Comparison of ENCODE assay signal across 13 cellular contexts in genomic region chr3:119359476-119359998, GRCh38.
DNase-seq lines count a peak whose midpoint lies in the region; ATAC-seq, FAIRE-seq and TF ChIP-seq lines count a peak whose summit lies in the region.
"Had no signal": no experiment of that assay in that cellular context is flagged by ENCODE, and none has a peak within 500 bp of the region (broad histone marks: within the 10 kb centered on the region; RNA-seq: fewer than 3 reads in every experiment).

No MANE protein-coding gene starts in this region.

- in situ Hi-C loops in brain microvascular endothelial cell (cut with HindIII; ENCODE audit: low pct_ligation_motif_present, low sequenced_read_pairs), result no loop called here

- no peak overlapping the region for H3T11ph ChIP-seq in H9 (ENCODE audit: low read length)

- no peak overlapping the region for H2BK12ac ChIP-seq in H9 (ENCODE audit: insufficient read length, low read depth, low read length)

- H3K4me3 ChIP-seq in mesendoderm (ENCODE audit: low read length) (no peak overlapping the region), brain microvascular endothelial cell (ENCODE audit: low read depth, low read length) (no peak overlapping the region)
- H3K4me3 ChIP-seq: transverse colon had no signal

- H3K79me1 ChIP-seq in H9 (ENCODE audit: insufficient read depth, low read depth, low read length, poor library complexity, severe bottlenecking), result no peaks in the 10 kb centered on the region
- H3K79me1 ChIP-seq in mesendoderm (ENCODE audit: low read length), result no peaks in the 10 kb centered on the region

- no peak for TF ChIP-seq POLR2A in H54 (IDR thresholded peaks at IDR 0.05; ENCODE audit: low read depth, low read length)

- H3K4ac ChIP-seq in H9 (ENCODE audit: low read depth, low read length) (no peak overlapping the region), mesendoderm (ENCODE audit: low read depth, low read length) (no peak overlapping the region)

- no peak for FAIRE-seq in H54 (lab: Jason Lieb, UNC)

- no peak overlapping the region for H2AFZ ChIP-seq in H9 (ENCODE audit: low read length)

- peak overlapping the region; percentile 35; the same call in 1 of the 2 replicates for H3K14ac ChIP-seq in H9 (ENCODE audit: insufficient read depth, low read length)

- H3K27me3 Mint-ChIP-seq in H9 (ENCODE audit: low read depth), result no peaks in the 10 kb centered on the region
- H3K27me3 Mint-ChIP-seq in IgD-negative memory B cell, result no peaks in the 10 kb centered on the region
- H3K27me3 Mint-ChIP-seq: activated CD4-positive, alpha-beta memory T cell treated with anti-CD3 and anti-CD28 coated beads, Interleukin-2, amount 10 ng/mL, durations not matched to agents 7 days and 5 days had no signal

- no peak overlapping the region for H2BK15ac ChIP-seq in H9 (ENCODE audit: low read depth, low read length)
- no peak overlapping the region for H2BK15ac ChIP-seq in mesendoderm (replicated peaks; ENCODE audit: low read depth)

- DNase-seq in H9, result no peak
- DNase-seq in mesendoderm, result no peak
- no peak for DNase-seq in brain microvascular endothelial cell
- no peak for DNase-seq in H54 (ENCODE audit: insufficient read length, low spot score)
- DNase-seq in NCI-H1105 (lab: John Stamatoyannopoulos, UW), result no peak
- no peak for DNase-seq in occipital lobe (lab: John Stamatoyannopoulos, UW)
- DNase-seq: activated CD4-positive, alpha-beta memory T cell treated with anti-CD3 and anti-CD28 coated beads, Interleukin-2, amount 10 ng/mL, durations not matched to agents 7 days and 5 days; NCI-H2029; stimulated activated CD4-positive, alpha-beta T cell treated with anti-CD3 and anti-CD28 coated beads, Interleukin-2, amount 100 ng/mL, for 48 hours; transverse colon had no signal

- no peak overlapping the region for H4K91ac ChIP-seq in H9 (ENCODE audit: insufficient read length, low read depth, low read length)

- H3K79me2 ChIP-seq in H9 (ENCODE audit: insufficient read depth, low read length) (no peaks in the 10 kb centered on the region), mesendoderm (ENCODE audit: control insufficient read depth, insufficient read depth, low read length) (no peaks in the 10 kb centered on the region)

- H4K5ac ChIP-seq in H9 (ENCODE audit: insufficient read length, low read depth, low read length) (no peak overlapping the region), mesendoderm (ENCODE audit: low read length) (no peak overlapping the region)

- no peak overlapping the region for H2BK20ac ChIP-seq in H9 (ENCODE audit: low read depth, low read length, poor library complexity, severe bottlenecking)

- TF ChIP-seq CTCF in H9 (conservative IDR thresholded peaks at IDR 0.05) (no peak), brain microvascular endothelial cell (IDR thresholded peaks at IDR 0.05; ENCODE audit: low read depth, low read length, missing control alignments) (no peak)

- H3K36me3 Mint-ChIP-seq in H9 (ENCODE audit: insufficient read depth in 1 of 3, low read depth in 3 of 3) (no peaks in the 10 kb centered on the region), IgD-negative memory B cell (no peaks in the 10 kb centered on the region)

- H4K8ac ChIP-seq in H9 (replicated peaks; ENCODE audit: insufficient read length, low read depth, low read length) (no peak overlapping the region), mesendoderm (ENCODE audit: low read depth, low read length) (no peak overlapping the region)

- no peak overlapping the region for H3K9ac ChIP-seq in H9 (ENCODE audit: extremely low read depth, insufficient read length, low read length)
- H3K9ac ChIP-seq in mesendoderm (ENCODE audit: low read length), result no peak overlapping the region

- H3K23me2 ChIP-seq in H9 (ENCODE audit: insufficient read length, low read depth, low read length, poor library complexity, severe bottlenecking), result no peaks in the 10 kb centered on the region

- peaks cover 2% of the 10 kb centered on the region in 2 experiments; a peak in 2 of 5 replicates for H3K9me3 Mint-ChIP-seq in H9
- no peaks in the 10 kb centered on the region for H3K9me3 Mint-ChIP-seq in IgD-negative memory B cell
- H3K9me3 Mint-ChIP-seq: activated CD4-positive, alpha-beta memory T cell treated with anti-CD3 and anti-CD28 coated beads, Interleukin-2, amount 10 ng/mL, durations not matched to agents 7 days and 5 days had no signal

- H2BK5ac ChIP-seq in H9 (ENCODE audit: insufficient read length, low read length), result no peak overlapping the region
- H2BK5ac ChIP-seq in mesendoderm (ENCODE audit: low read length), result no peak overlapping the region

- H3K27ac Mint-ChIP-seq in H9, result peak overlapping the region; percentile 79 to 99 (median 96)
- H3K27ac Mint-ChIP-seq in IgD-negative memory B cell, result peak overlapping the region in 2 of 3 donors; percentile 65 to 94
- H3K27ac Mint-ChIP-seq: activated CD4-positive, alpha-beta memory T cell treated with anti-CD3 and anti-CD28 coated beads, Interleukin-2, amount 10 ng/mL, durations not matched to agents 7 days and 5 days had no signal

- peak overlapping the region in 1 of 2 experiments; percentile 60; a peak in 3 of 5 replicates for H3K4me3 Mint-ChIP-seq in H9
- H3K4me3 Mint-ChIP-seq in IgD-negative memory B cell, result peak overlapping the region in 3 of 4 donors; percentile 39 to 92 (median 82)
- H3K4me3 Mint-ChIP-seq: activated CD4-positive, alpha-beta memory T cell treated with anti-CD3 and anti-CD28 coated beads, Interleukin-2, amount 10 ng/mL, durations not matched to agents 7 days and 5 days had no signal

- no peaks in the 10 kb centered on the region for H3K36me3 ChIP-seq in mesendoderm (ENCODE audit: control insufficient read depth, insufficient read depth, low read length)
- H3K36me3 ChIP-seq in brain microvascular endothelial cell (replicated peaks), result no peaks in the 10 kb centered on the region
- H3K36me3 ChIP-seq: neutrophil, transverse colon had no signal

- H3K27me3 ChIP-seq in H9 (ENCODE audit: insufficient read depth, low read length) (no peaks in the 10 kb centered on the region), mesendoderm (ENCODE audit: insufficient read depth, low read length, poor library complexity) (no peaks in the 10 kb centered on the region), brain microvascular endothelial cell (replicated peaks) (no peaks in the 10 kb centered on the region)
- H3K27me3 ChIP-seq: neutrophil, transverse colon had no signal

- no peaks in the 10 kb centered on the region for H3K9me3 ChIP-seq in H9 (ENCODE audit: control insufficient read depth, low read depth, low read length)
- H3K9me3 ChIP-seq: neutrophil, transverse colon had no signal

- no peak overlapping the region for H3K56ac ChIP-seq in H9 (ENCODE audit: insufficient read length, low read depth, low read length)
- H3K56ac ChIP-seq in mesendoderm (ENCODE audit: low read length), result peak overlapping the region; percentile 71

- H4K20me1 ChIP-seq in H9 (ENCODE audit: control insufficient read depth, insufficient read depth, insufficient read length), result no peaks in the 10 kb centered on the region

- no peak overlapping the region for H2BK120ac ChIP-seq in H9 (ENCODE audit: low read depth, low read length, poor library complexity, severe bottlenecking)
- H2BK120ac ChIP-seq in mesendoderm (ENCODE audit: low read depth, low read length), result no peak overlapping the region

- ATAC-seq in GM18861 (IDR thresholded peaks at IDR 0.05; ENCODE audit: unreplicated experiment), result peak; percentile 65

- WGBS in H9 (ENCODE audit: extremely low coverage, insufficient read length, low lambda C conversion rate), result no CpG with 5 or more reads among the region's 6 CpGs
- WGBS in mesendoderm (ENCODE audit: extremely low coverage, insufficient coverage, low lambda C conversion rate), result no CpG with 5 or more reads among the region's 6 CpGs

- H3K4me2 ChIP-seq in H9 (ENCODE audit: insufficient read depth, insufficient read length, low read length) (peak overlapping the region; percentile 26), mesendoderm (ENCODE audit: low read length) (no peak overlapping the region)

- H3K18ac ChIP-seq in H9 (ENCODE audit: insufficient read length, low read depth, low read length), result no peak overlapping the region
- peak overlapping the region; percentile 77 for H3K18ac ChIP-seq in mesendoderm (ENCODE audit: low read length)

- H3K27ac ChIP-seq in H9 (ENCODE audit: insufficient read length, low read depth, low read length), result peak overlapping the region; percentile 83
- H3K27ac ChIP-seq in mesendoderm (ENCODE audit: low read depth, low read length), result peak overlapping the region; percentile 67
- H3K27ac ChIP-seq in brain microvascular endothelial cell, result no peak overlapping the region
- H3K27ac ChIP-seq: neutrophil, transverse colon had no signal

- no peak overlapping the region for H2AK5ac ChIP-seq in H9 (ENCODE audit: insufficient read length, low read length)
- H2AK5ac ChIP-seq in mesendoderm (ENCODE audit: low read length), result no peak overlapping the region

- H3K4me1 Mint-ChIP-seq in H9, result peaks cover 41 to 46% of the 10 kb centered on the region in 2 experiments
- peaks cover 17 to 21% (median 18%) of the 10 kb centered on the region in 3 donors for H3K4me1 Mint-ChIP-seq in IgD-negative memory B cell
- H3K4me1 Mint-ChIP-seq: activated CD4-positive, alpha-beta memory T cell treated with anti-CD3 and anti-CD28 coated beads, Interleukin-2, amount 10 ng/mL, durations not matched to agents 7 days and 5 days had no signal

- H3K23ac ChIP-seq in H9 (ENCODE audit: insufficient read length, low read depth, low read length) (no peak overlapping the region), mesendoderm (ENCODE audit: low read length) (no peak overlapping the region)

- peaks cover 13% of the 10 kb centered on the region; the same call in 1 of the 2 replicates for H3K4me1 ChIP-seq in H9 (ENCODE audit: insufficient read depth, low read length)
- peaks cover 21% of the 10 kb centered on the region for H3K4me1 ChIP-seq in mesendoderm (ENCODE audit: control insufficient read depth, low read depth, low read length)
